In the genomic region with DNA sequence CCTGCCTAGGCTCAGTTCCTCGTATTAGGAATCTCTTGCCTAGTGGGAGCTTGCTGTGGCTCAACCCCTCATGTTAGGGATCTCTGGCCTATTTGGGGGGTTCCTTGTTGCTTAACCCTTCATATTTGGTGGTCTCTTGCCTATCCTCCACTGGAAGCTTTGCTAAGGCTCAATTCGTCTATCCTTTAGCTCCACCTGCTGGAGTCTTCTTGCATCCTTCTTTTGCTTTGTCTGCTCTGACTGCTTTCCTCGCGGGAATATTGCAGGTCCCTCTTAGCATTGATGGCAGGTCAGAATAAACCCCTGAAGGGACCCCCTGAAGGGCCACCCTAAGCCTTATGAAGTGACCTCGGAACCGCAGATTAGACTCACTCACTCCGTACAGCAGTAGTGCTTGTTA, we compare ENCODE assay signal across 9 cellular contexts.
DNase-seq lines count a peak whose midpoint lies in the region; ATAC-seq, FAIRE-seq and TF ChIP-seq lines count a peak whose summit lies in the region.
"Had no signal": no experiment of that assay in that cellular context is flagged by ENCODE, and none has a peak within 500 bp of the region (broad histone marks: within the 10 kb centered on the region; RNA-seq: fewer than 3 reads in every experiment).

No MANE protein-coding gene starts in this region.

- H3K36me3 ChIP-seq in cardiac muscle cell (no peaks in the 10 kb centered on the region), heart left ventricle (no peaks in the 10 kb centered on the region), prostate gland (no peaks in the 10 kb centered on the region)
- H3K36me3 ChIP-seq: neutrophil had no signal

- no peak overlapping the region for H3K4me3 ChIP-seq in cardiac muscle cell
- no peak overlapping the region for H3K4me3 ChIP-seq in heart left ventricle
- H3K4me3 ChIP-seq in prostate gland = no peak overlapping the region

- no peaks in the 10 kb centered on the region for H3K36me3 Mint-ChIP-seq in activated CD4-positive, alpha-beta T cell treated with anti-CD3 and anti-CD28 coated beads, Interleukin-2, amount 10 ng/mL, durations not matched to agents 24 days and 14 days (ENCODE audit: low read depth)

- H3K4me1 ChIP-seq in cardiac muscle cell (ENCODE audit: low read depth) (no peaks in the 10 kb centered on the region), heart left ventricle (no peaks in the 10 kb centered on the region), prostate gland (replicated peaks) (no peaks in the 10 kb centered on the region)

- H3K27ac ChIP-seq in cardiac muscle cell = no peak overlapping the region
- no peak overlapping the region for H3K27ac ChIP-seq in heart left ventricle
- no peak overlapping the region for H3K27ac ChIP-seq in prostate gland
- H3K27ac ChIP-seq: neutrophil had no signal

- FAIRE-seq in urothelium cell line (lab: Jason Lieb, UNC) = no peak

- intact Hi-C loops in heart left ventricle (cut with DNase I) = no loop called here
- intact Hi-C loops in prostate gland (cut with DNase I) = no loop called here
- intact Hi-C loops in activated CD4-positive, alpha-beta T cell treated with anti-CD3 and anti-CD28 coated beads, Interleukin-2, amount 10 ng/mL, durations not matched to agents 24 days and 14 days (cut with micrococcal nuclease) = no loop called here

- H3K27ac Mint-ChIP-seq in activated CD4-positive, alpha-beta T cell treated with anti-CD3 and anti-CD28 coated beads, Interleukin-2, amount 10 ng/mL, durations not matched to agents 24 days and 14 days = no peak overlapping the region

- H3K27me3 ChIP-seq in cardiac muscle cell (no peaks in the 10 kb centered on the region), heart left ventricle (no peaks in the 10 kb centered on the region), prostate gland (replicated peaks; ENCODE audit: insufficient read depth) (no peaks in the 10 kb centered on the region)
- H3K27me3 ChIP-seq: neutrophil had no signal

- TF ChIP-seq POLR2A in heart left ventricle (IDR thresholded peaks at IDR 0.05) (no peak), erythroblast (IDR thresholded peaks at IDR 0.05; ENCODE audit: low read length) (no peak), prostate gland (IDR thresholded peaks at IDR 0.05) (no peak)

- H3K4me1 Mint-ChIP-seq in activated CD4-positive, alpha-beta T cell treated with anti-CD3 and anti-CD28 coated beads, Interleukin-2, amount 10 ng/mL, durations not matched to agents 24 days and 14 days = no peaks in the 10 kb centered on the region

- no peak overlapping the region for H3K4me3 Mint-ChIP-seq in activated CD4-positive, alpha-beta T cell treated with anti-CD3 and anti-CD28 coated beads, Interleukin-2, amount 10 ng/mL, durations not matched to agents 24 days and 14 days

- H3K9me3 Mint-ChIP-seq in activated CD4-positive, alpha-beta T cell treated with anti-CD3 and anti-CD28 coated beads, Interleukin-2, amount 10 ng/mL, durations not matched to agents 24 days and 14 days = peaks cover 4% of the 10 kb centered on the region

- TF ChIP-seq CTCF in cardiac muscle cell (IDR thresholded peaks at IDR 0.05; ENCODE audit: low read depth, low read length) (peak; percentile 66), heart left ventricle (IDR thresholded peaks at IDR 0.05) (peak in 2 of 12 donors; percentile 5 to 8), prostate gland (IDR thresholded peaks at IDR 0.05) (no peak)

- DNase-seq in cardiac muscle cell (ENCODE audit: low read depth in 1 of 2, low spot score in 1 of 2) (peak; percentile 31 to 73), heart left ventricle (no peak), NCI-H748 (lab: John Stamatoyannopoulos, UW; ENCODE audit: unreplicated experiment) (peak; percentile 69), erythroblast (lab: John Stamatoyannopoulos, UW) (peak; percentile 2 to 21), urothelium cell line (ENCODE audit: low spot score) (peak; percentile 47), prostate gland (ENCODE audit: low spot score) (no peak)
- DNase-seq in activated CD4-positive, alpha-beta T cell treated with anti-CD3 and anti-CD28 coated beads, Interleukin-2, amount 10 ng/mL, durations not matched to agents 24 days and 14 days = no peak

- 56 to 64% (median 57%) methylated on average over 7 of the region's 7 CpGs for WGBS in heart left ventricle, 4 donors
- WGBS in prostate gland = 63% methylated on average over 7 of the region's 7 CpGs

- H3K27me3 Mint-ChIP-seq in activated CD4-positive, alpha-beta T cell treated with anti-CD3 and anti-CD28 coated beads, Interleukin-2, amount 10 ng/mL, durations not matched to agents 24 days and 14 days = no peaks in the 10 kb centered on the region

- no peaks in the 10 kb centered on the region for H3K9me3 ChIP-seq in cardiac muscle cell (ENCODE audit: low read depth)
- peaks cover 0 to 32% (median 17%) of the 10 kb centered on the region in 12 donors for H3K9me3 ChIP-seq in heart left ventricle
- no peaks in the 10 kb centered on the region for H3K9me3 ChIP-seq in prostate gland

- no peak for ATAC-seq in heart left ventricle
- ATAC-seq in HG02938 (IDR thresholded peaks at IDR 0.05; ENCODE audit: unreplicated experiment) = no peak

Comparison
In these comparisons a context has a peak if more than half of its experiments do, and no peak if none do; other contexts are left out.
1. DNase-seq: peak in cardiac muscle cell (2 of 2), NCI-H748 (single experiment), erythroblast (2 of 2) and urothelium cell line (single experiment); none in heart left ventricle (0 of 5), prostate gland (single experiment) and activated CD4-positive, alpha-beta T cell treated with anti-CD3 and anti-CD28 coated beads, Interleukin-2, amount 10 ng/mL, durations not matched to agents 24 days and 14 days (single experiment).